In genomic region chr3:178083906-178084823, GRCh38 we compare ENCODE assay signal across 9 cellular contexts.
DNase-seq lines count a peak whose midpoint lies in the region; ATAC-seq, FAIRE-seq and TF ChIP-seq lines count a peak whose summit lies in the region.
"Had no signal": no experiment of that assay in that cellular context is flagged by ENCODE, and none has a peak within 500 bp of the region (broad histone marks: within the 10 kb centered on the region; RNA-seq: fewer than 3 reads in every experiment).

No MANE protein-coding gene starts in this region.

- no peak for TF ChIP-seq POLR2A in upper lobe of left lung (IDR thresholded peaks at IDR 0.05)

- no peaks in the 10 kb centered on the region for H3K9me3 Mint-ChIP-seq in activated T-helper 1 cell treated with anti-CD3 and anti-CD28 coated beads, Interleukin-12 subunit alpha, Interleukin-12 subunit beta, Interleukin-2, Interleukin-4 antibody, amounts not matched to agents 30 ng/mL and 10 ng/mL and 1 ng/mL, durations not matched to agents 14 hours and 24 hours and 36 hours
- H3K9me3 Mint-ChIP-seq: naive B cell had no signal

- FAIRE-seq in kidney (lab: Jason Lieb, UNC): no peak

- no peak overlapping the region for H3K27ac Mint-ChIP-seq in activated T-helper 1 cell treated with anti-CD3 and anti-CD28 coated beads, Interleukin-12 subunit alpha, Interleukin-12 subunit beta, Interleukin-2, Interleukin-4 antibody, amounts not matched to agents 30 ng/mL and 10 ng/mL and 1 ng/mL, durations not matched to agents 14 hours and 24 hours and 36 hours

- no peaks in the 10 kb centered on the region for H3K27me3 Mint-ChIP-seq in activated T-helper 1 cell treated with anti-CD3 and anti-CD28 coated beads, Interleukin-12 subunit alpha, Interleukin-12 subunit beta, Interleukin-2, Interleukin-4 antibody, amounts not matched to agents 30 ng/mL and 10 ng/mL and 1 ng/mL, durations not matched to agents 14 hours and 24 hours and 36 hours (ENCODE audit: insufficient read depth)

- H3K4me1 Mint-ChIP-seq in activated T-helper 1 cell treated with anti-CD3 and anti-CD28 coated beads, Interleukin-12 subunit alpha, Interleukin-12 subunit beta, Interleukin-2, Interleukin-4 antibody, amounts not matched to agents 30 ng/mL and 10 ng/mL and 1 ng/mL, durations not matched to agents 14 hours and 24 hours and 36 hours (ENCODE audit: low read depth): peaks cover 18% of the 10 kb centered on the region

- H3K4me3 ChIP-seq in adipocyte (ENCODE audit: low read length) (no peak overlapping the region), kidney (ENCODE audit: low read length in 2 of 2) (no peak overlapping the region), upper lobe of left lung (no peak overlapping the region)

- intact Hi-C loops in kidney (cut with DNase I): no loop called here
- intact Hi-C loops in activated T-helper 1 cell treated with anti-CD3 and anti-CD28 coated beads, Interleukin-12 subunit alpha, Interleukin-12 subunit beta, Interleukin-2, Interleukin-4 antibody, amounts not matched to agents 30 ng/mL and 10 ng/mL and 1 ng/mL, durations not matched to agents 14 hours and 24 hours and 36 hours (cut with micrococcal nuclease): loop anchor here (2.0 kb wide), 1 partner anchor 89 kb away; no protein-coding TSS in a partner anchor

- no peaks in the 10 kb centered on the region for H3K36me3 Mint-ChIP-seq in activated T-helper 1 cell treated with anti-CD3 and anti-CD28 coated beads, Interleukin-12 subunit alpha, Interleukin-12 subunit beta, Interleukin-2, Interleukin-4 antibody, amounts not matched to agents 30 ng/mL and 10 ng/mL and 1 ng/mL, durations not matched to agents 14 hours and 24 hours and 36 hours (ENCODE audit: low read depth)
- H3K36me3 Mint-ChIP-seq: naive B cell had no signal

- H3K27ac ChIP-seq in kidney (ENCODE audit: low read depth in 2 of 2, low read length in 2 of 2) (no peak overlapping the region), upper lobe of left lung (peak overlapping the region in 3 of 4 donors; percentile 11 to 62 (median 28))

- H3K9me3 ChIP-seq in adipocyte (ENCODE audit: control insufficient read depth, low read length): no peaks in the 10 kb centered on the region
- no peaks in the 10 kb centered on the region for H3K9me3 ChIP-seq in kidney (ENCODE audit: control insufficient read depth in 1 of 2, low read length in 2 of 2)
- no peaks in the 10 kb centered on the region for H3K9me3 ChIP-seq in upper lobe of left lung

- peak; percentile 44 for TF ChIP-seq CTCF in kidney (IDR thresholded peaks at IDR 0.05; ENCODE audit: borderline replicate concordance, extremely low read depth, insufficient read depth)
- peak in 5 of 6 experiments; percentile 22 to 61 (median 34) for TF ChIP-seq CTCF in upper lobe of left lung (IDR thresholded peaks at IDR 0.05)

- 48 to 49% methylated on average over 6 of the region's 6 CpGs for WGBS in upper lobe of left lung, 2 donors

- no peak overlapping the region for H3K9ac ChIP-seq in adipocyte (ENCODE audit: low read length)
- H3K9ac ChIP-seq in kidney (ENCODE audit: low read length in 2 of 2): no peak overlapping the region

- no peaks in the 10 kb centered on the region for H3K36me3 ChIP-seq in adipocyte (ENCODE audit: control insufficient read depth, insufficient read depth, low read length, severe bottlenecking)
- no peaks in the 10 kb centered on the region for H3K36me3 ChIP-seq in kidney (ENCODE audit: control insufficient read depth in 1 of 2, insufficient read depth in 2 of 2, low read length in 2 of 2)
- H3K36me3 ChIP-seq in upper lobe of left lung: no peaks in the 10 kb centered on the region

- TF ChIP-seq EP300 in upper lobe of left lung (IDR thresholded peaks at IDR 0.05): no peak

- H3K4me1 ChIP-seq in adipocyte (ENCODE audit: control insufficient read depth, insufficient read depth, low read length) (peaks cover 20% of the 10 kb centered on the region), kidney (ENCODE audit: control insufficient read depth in 1 of 2, insufficient read depth in 1 of 2, low read depth in 1 of 2, low read length in 2 of 2) (peaks cover 7 to 17% of the 10 kb centered on the region in 2 donors), upper lobe of left lung (peaks cover 8 to 23% (median 16%) of the 10 kb centered on the region in 4 donors)

- ATAC-seq in upper lobe of left lung (ENCODE audit: low FRiP score in 2 of 2) (no peak), HG02763 (IDR thresholded peaks at IDR 0.05; ENCODE audit: unreplicated experiment) (no peak)

- no peak overlapping the region for H3K4me3 Mint-ChIP-seq in activated T-helper 1 cell treated with anti-CD3 and anti-CD28 coated beads, Interleukin-12 subunit alpha, Interleukin-12 subunit beta, Interleukin-2, Interleukin-4 antibody, amounts not matched to agents 30 ng/mL and 10 ng/mL and 1 ng/mL, durations not matched to agents 14 hours and 24 hours and 36 hours
- H3K4me3 Mint-ChIP-seq: naive B cell had no signal

- no peaks in the 10 kb centered on the region for H3K27me3 ChIP-seq in adipocyte (replicated peaks; ENCODE audit: control insufficient read depth, insufficient read depth, low read length)
- no peaks in the 10 kb centered on the region for H3K27me3 ChIP-seq in upper lobe of left lung

- peak; percentile 43 for DNase-seq in DMS53 treated with DMSO at 0.1 percent for 48 hours (lab: John Stamatoyannopoulos, UW; ENCODE audit: unreplicated experiment)
- peak; percentile 82 for DNase-seq in NCI-H146 treated with DMSO at 0.1 percent for 48 hours (lab: John Stamatoyannopoulos, UW; ENCODE audit: unreplicated experiment)
- DNase-seq in adipocyte (ENCODE audit: low read depth): peak; percentile 48
- no peak for DNase-seq in kidney
- no peak for DNase-seq in upper lobe of left lung
- DNase-seq in activated T-helper 1 cell treated with anti-CD3 and anti-CD28 coated beads, Interleukin-12 subunit alpha, Interleukin-12 subunit beta, Interleukin-2, Interleukin-4 antibody, amounts not matched to agents 30 ng/mL and 10 ng/mL and 1 ng/mL, durations not matched to agents 14 hours and 24 hours and 36 hours (ENCODE audit: low spot score): no peak
- DNase-seq in activated CD8-positive, alpha-beta memory T cell treated with anti-CD3 and anti-CD28 coated beads, Interleukin-2, amount 50 U/mL, for 4 hours: no peak
- DNase-seq: naive B cell had no signal

Comparison
In these comparisons a context has a peak if more than half of its experiments do, and no peak if none do; other contexts are left out.
1. DNase-seq: peak in DMS53 treated with DMSO at 0.1 percent for 48 hours (single experiment), NCI-H146 treated with DMSO at 0.1 percent for 48 hours (single experiment) and adipocyte (single experiment); none in kidney (single experiment), upper lobe of left lung (0 of 2), activated T-helper 1 cell treated with anti-CD3 and anti-CD28 coated beads, Interleukin-12 subunit alpha, Interleukin-12 subunit beta, Interleukin-2, Interleukin-4 antibody, amounts not matched to agents 30 ng/mL and 10 ng/mL and 1 ng/mL, durations not matched to agents 14 hours and 24 hours and 36 hours (single experiment) and activated CD8-positive, alpha-beta memory T cell treated with anti-CD3 and anti-CD28 coated beads, Interleukin-2, amount 50 U/mL, for 4 hours (single experiment).
2. H3K27ac ChIP-seq: peak in upper lobe of left lung (3 of 4); none in kidney (0 of 2).